Comparison of ENCODE assay signal across 16 cellular contexts in the genomic region with DNA sequence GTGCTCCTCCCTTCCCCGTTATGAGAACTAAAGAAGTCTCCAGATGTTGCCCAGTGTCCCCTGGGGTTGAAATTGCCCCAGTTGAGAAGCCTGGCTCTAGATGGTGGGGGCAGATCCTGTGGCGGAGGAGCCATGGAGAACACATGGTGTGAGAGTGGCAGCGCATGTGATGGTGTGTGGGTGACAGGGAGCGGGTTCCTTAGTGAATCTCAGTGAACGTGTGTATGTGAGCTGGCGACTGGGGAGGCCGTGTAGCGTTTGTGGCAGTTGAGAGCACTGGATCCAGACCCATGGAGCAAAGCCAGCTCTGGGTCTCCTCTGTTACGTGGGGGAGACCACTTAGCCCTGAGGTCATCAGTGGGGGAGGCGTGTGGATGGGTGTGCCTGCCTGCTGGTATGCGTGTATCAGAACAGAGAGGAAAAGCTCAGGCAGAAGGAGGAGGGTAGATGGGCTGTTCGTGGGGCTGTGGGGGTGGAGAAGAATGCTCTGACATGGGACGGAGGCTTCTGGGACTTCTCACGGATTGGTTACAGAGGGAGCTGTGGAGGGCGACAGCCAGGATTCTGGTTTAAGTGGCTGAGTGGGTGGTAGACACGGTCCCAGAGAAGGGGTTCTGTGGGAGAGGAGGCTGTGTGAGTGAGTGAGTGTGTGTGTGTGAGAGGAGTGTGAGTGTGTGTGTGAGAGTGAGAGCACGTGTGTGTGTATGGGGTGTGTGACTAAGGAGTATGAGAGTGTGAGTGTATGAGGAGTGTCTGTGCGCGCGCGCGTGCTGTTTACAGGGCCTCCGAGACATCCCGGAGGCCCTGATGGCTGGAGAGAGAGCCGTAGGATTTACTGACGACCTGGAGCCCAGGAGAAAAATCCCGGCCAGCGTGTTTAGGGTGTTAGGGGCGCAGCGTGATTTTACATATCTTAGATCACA.
DNase-seq lines count a peak whose midpoint lies in the region; ATAC-seq and TF ChIP-seq lines count a peak whose summit lies in the region.
"Had no signal": no experiment of that assay in that cellular context is flagged by ENCODE, and none has a peak within 500 bp of the region (broad histone marks: within the 10 kb centered on the region; RNA-seq: fewer than 3 reads in every experiment).

No MANE protein-coding gene starts in this region.

- TF ChIP-seq CTCF in heart right ventricle (IDR thresholded peaks at IDR 0.05): no peak
- no peak for TF ChIP-seq CTCF in type B pancreatic cell (conservative IDR thresholded peaks at IDR 0.05)

- intact Hi-C loops in heart right ventricle (cut with DNase I) (no loop called here), cardiac septum (cut with DNase I) (no loop called here)

- ATAC-seq in heart right ventricle: peak in 7 of 8 donors; percentile 26 to 80 (median 50)
- no peak for ATAC-seq in central memory CD8-positive, alpha-beta T cell (replicated peaks; ENCODE audit: extremely low read depth, poor library complexity, severe bottlenecking)
- ATAC-seq: A549; activated naive CD8-positive, alpha-beta T cell treated with anti-CD3 and anti-CD28 coated beads, Interleukin-2, amount 50 U/mL, for 24 hours; naive thymus-derived CD8-positive, alpha-beta T cell; Panc1 had no signal

- H3K4me3 Mint-ChIP-seq in central memory CD8-positive, alpha-beta T cell: no peak overlapping the region
- no peak overlapping the region for H3K4me3 Mint-ChIP-seq in type B pancreatic cell
- H3K4me3 Mint-ChIP-seq: activated naive CD8-positive, alpha-beta T cell treated with anti-CD3 and anti-CD28 coated beads, Interleukin-2, amount 50 U/mL, for 24 hours; naive thymus-derived CD8-positive, alpha-beta T cell had no signal

- peaks cover 0 to 28% (median 10%) of the 10 kb centered on the region in 9 donors for H3K4me1 ChIP-seq in heart right ventricle
- H3K4me1 ChIP-seq: A549 had no signal

- H3K27ac ChIP-seq in heart right ventricle: peak overlapping the region in 1 of 10 donors; percentile 23
- H3K27ac ChIP-seq: A549 had no signal

- H3K36me3 Mint-ChIP-seq in central memory CD8-positive, alpha-beta T cell (ENCODE audit: insufficient read depth): peaks cover 8% of the 10 kb centered on the region
- peaks cover 5% of the 10 kb centered on the region for H3K36me3 Mint-ChIP-seq in type B pancreatic cell

- H3K36me3 ChIP-seq in heart right ventricle: peaks cover 0 to 5% (median 0%) of the 10 kb centered on the region in 9 donors

- peak overlapping the region; percentile 11 for H3K27ac Mint-ChIP-seq in central memory CD8-positive, alpha-beta T cell (ENCODE audit: low read depth)
- H3K27ac Mint-ChIP-seq in type B pancreatic cell: peak overlapping the region; percentile 55
- H3K27ac Mint-ChIP-seq: activated naive CD8-positive, alpha-beta T cell treated with anti-CD3 and anti-CD28 coated beads, Interleukin-2, amount 50 U/mL, for 24 hours had no signal

- H3K27me3 ChIP-seq in heart right ventricle: no peaks in the 10 kb centered on the region

- 77 to 79% methylated on average over 30 of the region's 30 CpGs for WGBS in heart right ventricle, 2 donors

- H3K4me3 ChIP-seq in heart right ventricle: no peak overlapping the region
- H3K4me3 ChIP-seq: A549 had no signal

- peaks cover 5% of the 10 kb centered on the region for H3K4me1 Mint-ChIP-seq in central memory CD8-positive, alpha-beta T cell
- H3K4me1 Mint-ChIP-seq in type B pancreatic cell (ENCODE audit: unreplicated experiment): peaks cover 32% of the 10 kb centered on the region

- H3K9me3 ChIP-seq in heart right ventricle: no peaks in the 10 kb centered on the region
- H3K9me3 ChIP-seq: A549 had no signal

- DNase-seq in heart right ventricle (no peak), cardiac septum (ENCODE audit: low spot score) (no peak), mucosa of gallbladder (ENCODE audit: low spot score) (peak; percentile 14), type B pancreatic cell (ENCODE audit: extremely low spot score, unreplicated experiment) (no peak), amniotic stem cell (lab: John Stamatoyannopoulos, UW) (no peak), globus pallidus (ENCODE audit: low spot score) (no peak), GM19238 (ENCODE audit: insufficient read length, low spot score) (no peak)
- no peak for DNase-seq in central memory CD8-positive, alpha-beta T cell (ENCODE audit: low spot score in 2 of 2)
- DNase-seq: activated CD4-positive, CD25-positive, alpha-beta regulatory T cell treated with anti-CD3 and anti-CD28 coated beads, Interleukin-2, amount 50 U/mL, for 72 hours; activated naive CD8-positive, alpha-beta T cell treated with anti-CD3 and anti-CD28 coated beads, Interleukin-2, amount 50 U/mL, for 24 hours; activated T-cell treated with anti-CD3 and anti-CD28 coated beads for 4 hours; DMS153; foreskin melanocyte; naive thymus-derived CD8-positive, alpha-beta T cell had no signal

- no peaks in the 10 kb centered on the region for H3K9me3 Mint-ChIP-seq in central memory CD8-positive, alpha-beta T cell
- no peaks in the 10 kb centered on the region for H3K9me3 Mint-ChIP-seq in type B pancreatic cell
- H3K9me3 Mint-ChIP-seq: activated naive CD8-positive, alpha-beta T cell treated with anti-CD3 and anti-CD28 coated beads, Interleukin-2, amount 50 U/mL, for 24 hours; naive thymus-derived CD8-positive, alpha-beta T cell had no signal

- no peaks in the 10 kb centered on the region for H3K27me3 Mint-ChIP-seq in central memory CD8-positive, alpha-beta T cell
- no peaks in the 10 kb centered on the region for H3K27me3 Mint-ChIP-seq in type B pancreatic cell
- H3K27me3 Mint-ChIP-seq: activated naive CD8-positive, alpha-beta T cell treated with anti-CD3 and anti-CD28 coated beads, Interleukin-2, amount 50 U/mL, for 24 hours; naive thymus-derived CD8-positive, alpha-beta T cell had no signal
